ENCODE assay signal across 26 cellular contexts in the genomic region with DNA sequence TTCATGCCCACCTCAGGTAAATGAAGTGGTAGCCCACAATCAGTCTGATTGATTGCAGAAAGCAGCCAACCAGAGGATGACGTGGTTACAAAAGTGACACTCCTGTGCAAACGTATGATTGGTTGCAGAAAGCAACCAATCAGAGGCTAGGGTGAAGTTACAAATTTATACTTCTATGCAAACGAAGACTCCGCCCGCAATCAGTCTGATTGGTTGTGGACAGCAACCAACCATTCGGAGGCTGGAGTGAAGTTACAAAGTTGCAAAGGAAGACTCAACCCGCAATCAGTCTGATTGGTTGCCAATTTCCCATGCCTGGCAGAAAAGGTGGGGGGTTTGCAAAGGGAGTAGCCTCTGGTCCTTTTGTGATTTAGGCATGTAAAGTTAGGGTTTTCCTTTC. TPM values are rescaled to one million over a fixed set of nuclear protein-coding genes. Genes with fewer than 3 reads are reported as not detected.
DNase-seq lines count a peak whose midpoint lies in the region; ATAC-seq, FAIRE-seq and TF ChIP-seq lines count a peak whose summit lies in the region.
"Had no signal": no experiment of that assay in that cellular context is flagged by ENCODE, and none has a peak within 500 bp of the region (broad histone marks: within the 10 kb centered on the region; RNA-seq: fewer than 3 reads in every experiment).

No MANE protein-coding gene starts in this region.

- in situ Hi-C loops in K562 (cut with MboI), result no loop called here

- H3K27me3 ChIP-seq in GM23338 (ENCODE audit: insufficient read depth) (no peaks in the 10 kb centered on the region), K562 (ENCODE audit: control insufficient read depth in 2 of 2, insufficient read depth in 2 of 2, low read length in 2 of 2) (peaks cover 7% of the 10 kb centered on the region in 2 experiments; a peak in 4 of 5 replicates), neuronal stem cell (ENCODE audit: control insufficient read depth in 3 of 3, insufficient read depth in 3 of 3, low read depth in 1 of 3, low read length in 3 of 3) (no peaks in the 10 kb centered on the region), lower lobe of right lung (ENCODE audit: low read depth) (no peaks in the 10 kb centered on the region)

- peaks cover 8% of the 10 kb centered on the region; the same call in 2 of the 3 replicates for H3K4me1 Mint-ChIP-seq in GM23338

- no peak for TF ChIP-seq POLR2A in K562 (conservative IDR thresholded peaks at IDR 0.05)

- intact Hi-C loops in K562 (cut with micrococcal nuclease) (no loop called here), lower lobe of right lung (cut with DNase I) (no loop called here)

- DNase-seq in GM23338 (ENCODE audit: low spot score) (peak; percentile 35), K562 (ENCODE audit: extremely low read depth in 1 of 4, low spot score in 3 of 4) (peak; percentile 20 to 39 (median 28)), neuronal stem cell (ENCODE audit: low spot score) (no peak), lower lobe of right lung (no peak), NCI-H2029 (lab: John Stamatoyannopoulos, UW) (no peak)
- DNase-seq: 8988T; ACHN; AML-193; C1 segment of cervical spinal cord; Calu3; CD4-positive, alpha-beta memory T cell; COR-L47; DMS53; DMS79 treated with DMSO at 0.1 percent for 48 hours; GF-D8; GOT3; HCEC 1CT had no signal

- H2AK5ac ChIP-seq in neuronal stem cell (ENCODE audit: low read depth, low read length), result no peak overlapping the region

- H3K79me2 ChIP-seq in GM23338 (replicated peaks; ENCODE audit: insufficient read depth) (no peaks in the 10 kb centered on the region), K562 (ENCODE audit: control insufficient read depth, insufficient read depth, low read length) (no peaks in the 10 kb centered on the region)

- H2AFZ ChIP-seq in GM23338, result no peak overlapping the region
- peak overlapping the region; percentile 58 for H2AFZ ChIP-seq in K562 (ENCODE audit: low read depth, low read length)
- H2AFZ ChIP-seq in neuronal stem cell (ENCODE audit: low read length), result peak overlapping the region; percentile 29

- H4K20me1 ChIP-seq in GM23338 (replicated peaks; ENCODE audit: insufficient read depth) (no peaks in the 10 kb centered on the region), K562 (replicated peaks; ENCODE audit: control insufficient read depth, insufficient read depth, low read length) (no peaks in the 10 kb centered on the region)

- no TSS peak for BruUV-seq in K562 (replicated peaks; lab: Mats Ljungman, UMichigan)

- H2BK15ac ChIP-seq in neuronal stem cell (ENCODE audit: low read length), result no peak overlapping the region

- H3K4me1 ChIP-seq in GM23338 (ENCODE audit: insufficient read depth), result 0 out of 2 replicates have a peak, but pooled peaks cover 4% of the 10 kb centered on the region
- H3K4me1 ChIP-seq in K562 (replicated peaks in 1 of 2; ENCODE audit: control insufficient read depth in 2 of 2, insufficient read depth in 2 of 2, low read length in 2 of 2), result peaks cover 0 to 4% of the 10 kb centered on the region in 2 experiments; a peak in 1 of 5 replicates
- peaks cover 7 to 8% of the 10 kb centered on the region in 2 donors for H3K4me1 ChIP-seq in neuronal stem cell (ENCODE audit: control insufficient read depth in 2 of 2, insufficient read depth in 1 of 2, low read depth in 1 of 2, low read length in 2 of 2)
- no peaks in the 10 kb centered on the region for H3K4me1 ChIP-seq in lower lobe of right lung

- no peak overlapping the region for H3K4ac ChIP-seq in neuronal stem cell (ENCODE audit: low read length)

- H3K9me1 ChIP-seq in K562 (ENCODE audit: control insufficient read depth, insufficient read depth, low read length), result no peaks in the 10 kb centered on the region

- H3K9me3 ChIP-seq in K562 (replicated peaks; ENCODE audit: control insufficient read depth, insufficient read depth, low read depth, low read length) (no peaks in the 10 kb centered on the region), neuronal stem cell (replicated peaks in 1 of 2; ENCODE audit: control insufficient read depth in 2 of 2, insufficient read depth in 1 of 2, low read depth in 1 of 2, low read length in 2 of 2) (peaks cover 0 to 5% of the 10 kb centered on the region in 2 donors), lower lobe of right lung (no peaks in the 10 kb centered on the region)
- H3K9me3 ChIP-seq: A549 had no signal

- 24% methylated on average over 7 of the region's 7 CpGs for WGBS in K562 (ENCODE audit: insufficient coverage, low coverage, missing lambda C conversion rate)
- no CpG with 5 or more reads among the region's 7 CpGs for WGBS in neuronal stem cell (ENCODE audit: extremely low coverage in 2 of 2, insufficient read length in 2 of 2, insufficient replicate concordance in 1 of 2), 2 donors

- H3K36me3 ChIP-seq in GM23338 (ENCODE audit: insufficient read depth) (no peaks in the 10 kb centered on the region), K562 (ENCODE audit: control insufficient read depth, insufficient read depth, low read length) (no peaks in the 10 kb centered on the region), neuronal stem cell (replicated peaks in 1 of 2; ENCODE audit: control insufficient read depth in 2 of 2, insufficient read depth in 2 of 2, low read length in 2 of 2) (no peaks in the 10 kb centered on the region), lower lobe of right lung (no peaks in the 10 kb centered on the region)

- H3K27me3 Mint-ChIP-seq in GM23338 (ENCODE audit: insufficient read depth, low read depth, poor library complexity), result peaks cover 8% of the 10 kb centered on the region

- TF ChIP-seq EP300 in K562 (IDR thresholded peaks at IDR 0.05; ENCODE audit: low read length), result no peak

- no peak overlapping the region for H3K4me3 Mint-ChIP-seq in GM23338
- H3K4me3 Mint-ChIP-seq: CD4-positive, alpha-beta memory T cell had no signal

- no peak overlapping the region for H3K4me3 ChIP-seq in GM23338
- H3K4me3 ChIP-seq in K562, result no peak overlapping the region
- H3K4me3 ChIP-seq in neuronal stem cell (ENCODE audit: low read length in 2 of 2), result no peak overlapping the region
- H3K4me3 ChIP-seq in lower lobe of right lung, result no peak overlapping the region
- H3K4me3 ChIP-seq: A549 had no signal

- H3K9me2 ChIP-seq in GM23338 (ENCODE audit: insufficient read depth), result no peaks in the 10 kb centered on the region

- H3K9me3 Mint-ChIP-seq in GM23338, result no peaks in the 10 kb centered on the region

- no peak overlapping the region for H2BK120ac ChIP-seq in neuronal stem cell (ENCODE audit: low read depth, low read length)

- ATAC-seq in GM23338, result no peak
- peak; percentile 69 for ATAC-seq in K562
- no peak for ATAC-seq in lower lobe of right lung
- no peak for ATAC-seq in GM21528 (IDR thresholded peaks at IDR 0.05; ENCODE audit: low FRiP score, unreplicated experiment)
- no peak for ATAC-seq in HG03039 (IDR thresholded peaks at IDR 0.05; ENCODE audit: unreplicated experiment)
- ATAC-seq: A549 had no signal

- H3K14ac ChIP-seq in neuronal stem cell (ENCODE audit: low read length), result no peak overlapping the region

- H4K91ac ChIP-seq in neuronal stem cell (ENCODE audit: low read depth, low read length, poor library complexity), result no peak overlapping the region

- no peaks in the 10 kb centered on the region for H3F3A ChIP-seq in GM23338 (replicated peaks; ENCODE audit: low read depth)

- H3K23ac ChIP-seq in neuronal stem cell (ENCODE audit: low read depth, low read length, poor library complexity), result no peak overlapping the region

- H2BK12ac ChIP-seq in neuronal stem cell (ENCODE audit: low read length), result no peak overlapping the region

- POLR2A ChIA-PET in K562 (lab: Yijun Ruan, JAX), result no interaction called here

- H4K8ac ChIP-seq in neuronal stem cell (ENCODE audit: low read depth, low read length), result no peak overlapping the region

- no peak overlapping the region for H2BK5ac ChIP-seq in neuronal stem cell (ENCODE audit: low read length)

- H3K27ac Mint-ChIP-seq in GM23338, result no peak overlapping the region

- H3K79me1 ChIP-seq in neuronal stem cell (ENCODE audit: low read depth, low read length), result no peaks in the 10 kb centered on the region

- H3K36me3 Mint-ChIP-seq in GM23338 (ENCODE audit: low read depth), result no peaks in the 10 kb centered on the region
- H3K36me3 Mint-ChIP-seq: CD4-positive, alpha-beta memory T cell had no signal

- TF ChIP-seq CTCF in GM23338 (conservative IDR thresholded peaks at IDR 0.05; ENCODE audit: low read depth in 2 of 2) (no peak), K562 (IDR thresholded peaks at IDR 0.05 in 2 of 3, conservative IDR thresholded peaks at IDR 0.05 in 1 of 3; ENCODE audit: insufficient read depth in 2 of 3, low read depth in 1 of 3, low read length in 3 of 3) (no peak), lower lobe of right lung (IDR thresholded peaks at IDR 0.05) (no peak)

- H3K18ac ChIP-seq in neuronal stem cell (ENCODE audit: low read length), result no peak overlapping the region

- H3K27ac ChIP-seq in GM23338 (ENCODE audit: low read depth), result no peak overlapping the region
- no peak overlapping the region for H3K27ac ChIP-seq in K562 (ENCODE audit: extremely low read depth, low read depth, low read length)
- no peak overlapping the region for H3K27ac ChIP-seq in neuronal stem cell (replicated peaks; ENCODE audit: low read length)
- no peak overlapping the region for H3K27ac ChIP-seq in lower lobe of right lung
- H3K27ac ChIP-seq: A549 had no signal

- CTCF ChIA-PET in K562 (lab: Yijun Ruan, JAX; ENCODE audit: low intra/inter-chr PET ratio), result no interaction called here

- no peak for FAIRE-seq in K562 (lab: Jason Lieb, UNC)
- FAIRE-seq: A549, GM12891, GM18507, H54 had no signal

- no peak overlapping the region for H3K9ac ChIP-seq in K562 (ENCODE audit: insufficient read depth in 1 of 2, low read depth in 2 of 2, low read length in 2 of 2)
- H3K9ac ChIP-seq in neuronal stem cell (ENCODE audit: low read depth, low read length, poor library complexity), result no peak overlapping the region

- no peak overlapping the region for H3K4me2 ChIP-seq in GM23338
- peak overlapping the region; percentile 8; the same call in 1 of the 2 replicates for H3K4me2 ChIP-seq in K562 (ENCODE audit: insufficient read depth, low read length)
- no peak overlapping the region for H3K4me2 ChIP-seq in neuronal stem cell (ENCODE audit: insufficient read depth, low read length, poor library complexity, severe bottlenecking)
- H3K4me2 ChIP-seq: A549 had no signal

- no peak for TF ChIP-seq RAD21 in K562 (CRISPR knock-in tag; conservative IDR thresholded peaks at IDR 0.05 in 1 of 2, IDR thresholded peaks at IDR 0.05 in 1 of 2)

RNA-seq across cellular contexts. Expression of gene SLC3A1, which starts 4.0 kb away (rescaled TPM):
- 0.19 and 1.0 TPM in 2 replicates for total RNA-seq in GM23338 (2014; rRNA removed; shearing (Covaris generic))
- polyA plus RNA-seq in GM23338 (2016; fragmentation: Nextera tagmentation; extraction: Ambion mirVana) (0.42 and 0.70 TPM in 2 replicates), K562 (2011; rRNA removed) (0.05 TPM in 1 of 2 replicates, not detected in the other), K562 (2014; fragmentation: Illumina TruSeq; extraction: Trizol) (not detected in 2 replicates), K562 (2014; fragmentation: Nextera tagmentation; extraction: Ambion mirVana) (under 1 TPM; 0.04 to 0.08 TPM), K562 (2014; rRNA removed) (not detected in 2 replicates)
- total RNA-seq in K562 (2011; cell fraction: chromatin; rRNA removed; ENCODE audit: low replicate concordance), result 0.21 TPM in 1 of 2 replicates, not detected in the other
- total RNA-seq in K562 (2011; cell fraction: nucleolus; rRNA removed), result not detected in 2 replicates
- 0.38 TPM in 1 of 2 replicates, not detected in the other for total RNA-seq in K562 (2011; cell fraction: nucleoplasm; rRNA removed)
- total RNA-seq in K562 (2014; rRNA removed) (0.18 TPM in 1 of 2 replicates, not detected in the other), K562 (2014; rRNA removed; fragmentation: Illumina TruSeq; extraction: Trizol) (not detected in 2 replicates), K562 (2015; rRNA removed; fragmentation: Illumina TruSeq; extraction: Trizol) (not detected in 2 replicates), K562 (2021) (not detected in 2 replicates), lower lobe of right lung (not detected)
- polyA plus RNA-seq in K562 (2011; cell fraction: cytosol; rRNA removed), result not detected in 2 replicates
- polyA plus RNA-seq in K562 (2011; cell fraction: nucleus; rRNA removed), result 0.08 and 0.09 TPM in 2 replicates
- polyA plus RNA-seq in K562 (2012), result 0.06 TPM in 1 of 2 replicates, not detected in the other
- 0.33 TPM in 1 of 2 replicates, not detected in the other for polyA minus RNA-seq in K562 (2011; rRNA and poly(A)+ RNA removed)
- polyA minus RNA-seq in K562 (2011; cell fraction: cytosol; rRNA and poly(A)+ RNA removed), result not detected in 2 replicates
- polyA minus RNA-seq in K562 (2011; cell fraction: nucleus; rRNA and poly(A)+ RNA removed), result not detected in 2 replicates
- polyA plus RNA-seq in neuronal stem cell (2013, experiment 1 of 2), result 0.13 TPM
- 0.14 TPM for polyA plus RNA-seq in neuronal stem cell (2013, experiment 2 of 2)
- total RNA-seq: Daoy, G401 had no signal
- polyA plus RNA-seq: BJ had no signal

Comparison
In these comparisons a context has a peak if more than half of its experiments do, and no peak if none do; other contexts are left out.
1. DNase-seq: peak in GM23338 (single experiment) and K562 (4 of 4); none in neuronal stem cell (single experiment), lower lobe of right lung (single experiment) and NCI-H2029 (single experiment).